In the genomic region with DNA sequence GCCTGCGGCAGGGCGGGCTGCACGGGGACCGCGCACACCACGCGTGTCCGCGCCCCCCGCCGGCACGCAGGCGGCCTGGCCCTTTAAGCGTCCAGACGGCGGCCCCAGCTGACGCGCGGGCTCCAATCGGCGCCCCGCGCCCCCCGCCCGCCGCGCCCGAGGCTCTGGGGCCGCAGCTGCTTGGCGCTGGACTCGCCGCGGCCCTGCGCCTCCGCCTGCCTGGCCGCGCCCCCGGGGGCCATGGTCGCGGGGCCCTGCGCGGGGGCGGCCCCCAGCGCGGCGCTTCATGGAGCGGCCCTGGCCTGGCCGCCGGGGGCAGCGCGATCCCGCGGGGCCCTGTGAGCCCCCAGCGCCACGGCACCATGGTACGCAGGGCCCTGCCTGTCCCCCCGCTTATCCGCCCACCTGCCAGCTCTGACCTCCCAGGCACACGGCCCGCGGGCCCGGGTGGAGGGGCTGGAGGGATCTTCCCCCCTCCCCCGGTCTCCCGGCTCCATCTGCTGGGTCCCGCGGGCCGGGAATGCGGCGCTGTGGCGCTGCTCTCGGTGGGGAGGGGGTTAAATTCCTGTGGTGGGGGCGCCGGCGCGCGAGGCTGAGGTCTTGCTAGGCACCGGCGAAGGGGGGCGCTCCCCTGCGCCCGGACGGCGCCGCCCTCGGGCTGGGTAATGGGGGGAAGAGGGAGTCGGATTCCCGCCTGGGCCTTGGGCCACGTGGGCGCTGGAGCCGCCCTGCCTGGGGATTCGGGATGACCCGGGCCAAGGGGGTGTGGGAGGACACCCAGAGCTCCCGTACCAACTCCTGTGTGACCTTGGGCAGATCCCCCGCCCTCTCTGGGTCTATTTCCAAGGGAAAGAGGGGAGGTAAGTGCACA, we compare ENCODE assay signal across 8 cellular contexts. TPM values are rescaled to one million over a fixed set of nuclear protein-coding genes. Genes with fewer than 3 reads are reported as not detected.
A peak's percentile ranks its signal among the peaks of the same experiment; 100 is the strongest.
DNase-seq lines count a peak whose midpoint lies in the region; ATAC-seq and TF ChIP-seq lines count a peak whose summit lies in the region.

No MANE protein-coding gene starts in this region.

- H3K27me3 Mint-ChIP-seq in HFFc6 (ENCODE audit: insufficient read depth): peaks cover 2% of the 10 kb centered on the region; the same call in 1 of the 2 replicates
- no peaks in the 10 kb centered on the region for H3K27me3 Mint-ChIP-seq in WTC11 (ENCODE audit: low read depth)

- H3K27me3 ChIP-seq in muscle layer of duodenum (ENCODE audit: low read depth, low read length) (no peaks in the 10 kb centered on the region), uterus (no peaks in the 10 kb centered on the region)

- H3K9me3 ChIP-seq in muscle layer of duodenum (ENCODE audit: control insufficient read depth in 1 of 2, low read length in 2 of 2) (no peaks in the 10 kb centered on the region), uterus (no peaks in the 10 kb centered on the region)

- H3K27ac Mint-ChIP-seq in HFFc6 (peak overlapping the region; percentile 61; the same call in 1 of the 2 replicates), WTC11 (no peak overlapping the region)

- H3K4me3 Mint-ChIP-seq in HFFc6: peak overlapping the region; percentile 94
- peak overlapping the region; percentile 45 for H3K4me3 Mint-ChIP-seq in WTC11

- ATAC-seq in WTC11: peak; percentile 56
- ATAC-seq in GM18517 (IDR thresholded peaks at IDR 0.05; ENCODE audit: unreplicated experiment): no peak

- CTCF ChIA-PET in WTC11 (lab: Charles Lee): interaction anchor here (0.9 to 1.8 kb wide), 7 partner anchors 57 to 176 kb away, joined by 3 to 5 read pairs (median 4); no protein-coding TSS in a partner anchor

- H3K27ac ChIP-seq in muscle layer of duodenum (ENCODE audit: low read length): peak overlapping the region; percentile 63
- peak overlapping the region; percentile 98 to 99 for H3K27ac ChIP-seq in uterus

- H3K36me3 Mint-ChIP-seq in HFFc6 (ENCODE audit: low read depth) (peaks cover 6% of the 10 kb centered on the region; the same call in 1 of the 2 replicates), WTC11 (no peaks in the 10 kb centered on the region; the same call in 1 of the 2 replicates)

- peak; percentile 57 for DNase-seq in COLO668 (lab: John Stamatoyannopoulos, UW; ENCODE audit: unreplicated experiment)
- peak; percentile 22 for DNase-seq in HFFc6
- DNase-seq in WTC11 (ENCODE audit: low spot score): peak; percentile 85
- DNase-seq in fibroblast of mammary gland (ENCODE audit: low read depth): peak; percentile 53
- peak; percentile 63 to 69 for DNase-seq in uterus
- DNase-seq in NCI-H128 (lab: John Stamatoyannopoulos, UW; ENCODE audit: unreplicated experiment): no peak

- H3K9me3 Mint-ChIP-seq in HFFc6 (no peaks in the 10 kb centered on the region), WTC11 (no peaks in the 10 kb centered on the region)

- intact Hi-C loops in uterus (cut with DNase I; ENCODE audit: low total_unique reads): loop anchor here (10.0 kb wide), 1 partner anchor 50 kb away; a partner anchor contains a TSS

- H3K36me3 ChIP-seq in muscle layer of duodenum (ENCODE audit: control insufficient read depth in 1 of 2, insufficient read depth in 2 of 2, low read length in 2 of 2) (peaks cover 0 to 12% of the 10 kb centered on the region in 2 donors), uterus (no peaks in the 10 kb centered on the region)

- H3K4me1 ChIP-seq in muscle layer of duodenum (ENCODE audit: control insufficient read depth in 1 of 2, insufficient read depth in 2 of 2, low read length in 2 of 2) (peaks cover 26 to 50% of the 10 kb centered on the region in 2 donors), uterus (peaks cover 3 to 21% of the 10 kb centered on the region in 2 donors)

- peaks cover 56% of the 10 kb centered on the region for H3K4me1 Mint-ChIP-seq in HFFc6 (ENCODE audit: low read depth)
- peaks cover 43% of the 10 kb centered on the region for H3K4me1 Mint-ChIP-seq in WTC11

- POLR2A ChIA-PET in WTC11 (lab: Charles Lee): no interaction called here

- TF ChIP-seq CTCF in HFFc6 (IDR thresholded peaks at IDR 0.05): peak; percentile 64
- TF ChIP-seq CTCF in WTC11 (IDR thresholded peaks at IDR 0.05): no peak
- no peak for TF ChIP-seq CTCF in fibroblast of mammary gland (conservative IDR thresholded peaks at IDR 0.05; ENCODE audit: control insufficient read depth, insufficient read depth, low read depth, low read length)
- peak in 1 of 4 experiments; percentile 20 for TF ChIP-seq CTCF in uterus (IDR thresholded peaks at IDR 0.05)

- H3K4me3 ChIP-seq in fibroblast of mammary gland (ENCODE audit: control insufficient read depth, low read depth, low read length) (peak overlapping the region; percentile 76), muscle layer of duodenum (ENCODE audit: low read depth in 1 of 2, low read length in 2 of 2) (peak overlapping the region; percentile 50 to 76), uterus (peak overlapping the region; percentile 87 to 88)

- TF ChIP-seq POLR2A in uterus (IDR thresholded peaks at IDR 0.05): peak; percentile 33 to 36

TF ChIP-seq in WTC11, 78 proteins besides CTCF, POLR2A, EP300 and RAD21 (continues in another document):
- TF ChIP-seq, protein P1, sequence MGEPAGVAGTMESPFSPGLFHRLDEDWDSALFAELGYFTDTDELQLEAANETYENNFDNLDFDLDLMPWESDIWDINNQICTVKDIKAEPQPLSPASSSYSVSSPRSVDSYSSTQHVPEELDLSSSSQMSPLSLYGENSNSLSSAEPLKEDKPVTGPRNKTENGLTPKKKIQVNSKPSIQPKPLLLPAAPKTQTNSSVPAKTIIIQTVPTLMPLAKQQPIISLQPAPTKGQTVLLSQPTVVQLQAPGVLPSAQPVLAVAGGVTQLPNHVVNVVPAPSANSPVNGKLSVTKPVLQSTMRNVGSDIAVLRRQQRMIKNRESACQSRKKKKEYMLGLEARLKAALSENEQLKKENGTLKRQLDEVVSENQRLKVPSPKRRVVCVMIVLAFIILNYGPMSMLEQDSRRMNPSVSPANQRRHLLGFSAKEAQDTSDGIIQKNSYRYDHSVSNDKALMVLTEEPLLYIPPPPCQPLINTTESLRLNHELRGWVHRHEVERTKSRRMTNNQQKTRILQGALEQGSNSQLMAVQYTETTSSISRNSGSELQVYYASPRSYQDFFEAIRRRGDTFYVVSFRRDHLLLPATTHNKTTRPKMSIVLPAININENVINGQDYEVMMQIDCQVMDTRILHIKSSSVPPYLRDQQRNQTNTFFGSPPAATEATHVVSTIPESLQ (CRISPR knock-in tag; IDR thresholded peaks at IDR 0.05): no peak
- 0 out of 2 replicates have a peak, but pooled peaks have one; percentile 38 for TF ChIP-seq ZNF232 (CRISPR knock-in tag; IDR thresholded peaks at IDR 0.05)
- peak; percentile 53; the same call in 1 of the 2 replicates for TF ChIP-seq FOXP1 (CRISPR knock-in tag; IDR thresholded peaks at IDR 0.05; ENCODE audit: borderline replicate concordance)
- peak; percentile 60; the same call in 1 of the 2 replicates for TF ChIP-seq PRRX2 (CRISPR knock-in tag; IDR thresholded peaks at IDR 0.05)
- TF ChIP-seq, protein P2, sequence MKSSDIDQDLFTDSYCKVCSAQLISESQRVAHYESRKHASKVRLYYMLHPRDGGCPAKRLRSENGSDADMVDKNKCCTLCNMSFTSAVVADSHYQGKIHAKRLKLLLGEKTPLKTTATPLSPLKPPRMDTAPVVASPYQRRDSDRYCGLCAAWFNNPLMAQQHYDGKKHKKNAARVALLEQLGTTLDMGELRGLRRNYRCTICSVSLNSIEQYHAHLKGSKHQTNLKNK (CRISPR knock-in tag; IDR thresholded peaks at IDR 0.05): no peak
- TF ChIP-seq GABPB1 (CRISPR knock-in tag; IDR thresholded peaks at IDR 0.05): no peak
- TF ChIP-seq ETV6 (CRISPR knock-in tag; IDR thresholded peaks at IDR 0.05): peak; percentile 57; the same call in 1 of the 2 replicates
- TF ChIP-seq, protein P3, sequence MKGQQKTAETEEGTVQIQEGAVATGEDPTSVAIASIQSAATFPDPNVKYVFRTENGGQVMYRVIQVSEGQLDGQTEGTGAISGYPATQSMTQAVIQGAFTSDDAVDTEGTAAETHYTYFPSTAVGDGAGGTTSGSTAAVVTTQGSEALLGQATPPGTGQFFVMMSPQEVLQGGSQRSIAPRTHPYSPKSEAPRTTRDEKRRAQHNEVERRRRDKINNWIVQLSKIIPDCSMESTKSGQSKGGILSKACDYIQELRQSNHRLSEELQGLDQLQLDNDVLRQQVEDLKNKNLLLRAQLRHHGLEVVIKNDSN (CRISPR knock-in tag; IDR thresholded peaks at IDR 0.05): peak; percentile 87
- TF ChIP-seq TEAD4 (CRISPR knock-in tag; IDR thresholded peaks at IDR 0.05): peak; percentile 90
- no peak for TF ChIP-seq ZNF423 (CRISPR knock-in tag; IDR thresholded peaks at IDR 0.05)
- no peak; the same call in 1 of the 2 replicates for TF ChIP-seq KAT7 (CRISPR knock-in tag; IDR thresholded peaks at IDR 0.05; ENCODE audit: borderline replicate concordance)
- TF ChIP-seq, protein P4, sequence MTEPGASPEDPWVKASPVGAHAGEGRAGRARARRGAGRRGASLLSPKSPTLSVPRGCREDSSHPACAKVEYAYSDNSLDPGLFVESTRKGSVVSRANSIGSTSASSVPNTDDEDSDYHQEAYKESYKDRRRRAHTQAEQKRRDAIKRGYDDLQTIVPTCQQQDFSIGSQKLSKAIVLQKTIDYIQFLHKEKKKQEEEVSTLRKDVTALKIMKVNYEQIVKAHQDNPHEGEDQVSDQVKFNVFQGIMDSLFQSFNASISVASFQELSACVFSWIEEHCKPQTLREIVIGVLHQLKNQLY (CRISPR knock-in tag; IDR thresholded peaks at IDR 0.05): no peak
- peak; percentile 58; the same call in 1 of the 2 replicates for TF ChIP-seq GTF2I (CRISPR knock-in tag; conservative IDR thresholded peaks at IDR 0.05)
- TF ChIP-seq TEAD1 (CRISPR knock-in tag; IDR thresholded peaks at IDR 0.05): peak; percentile 97
- 0 out of 2 replicates have a peak, but pooled peaks have one; percentile 25 for TF ChIP-seq TCF7 (CRISPR knock-in tag; IDR thresholded peaks at IDR 0.05; ENCODE audit: low read depth)
- TF ChIP-seq SOX15 (CRISPR knock-in tag; IDR thresholded peaks at IDR 0.05): no peak

RNA-seq across cellular contexts. Expression of a gene that starts 1.1 kb away (rescaled TPM):
- total RNA-seq in HFFc6 (2021; fragmentation: NEBNext Ultra II Directional; extraction: Animal tissue kit (Norgen Biotek cat#: 25700)): 10 to 100 TPM; 26.3 to 35.7 (median 29.3) TPM
- total RNA-seq in WTC11 (2021) (5.2 to 5.9 TPM (median 5.6 TPM) in 3 replicates), uterus (10 to 100 TPM; 29.1 to 44.7 (median 32.1) TPM)

RNA-seq across cellular contexts. Expression of a gene that starts 30.8 kb away (rescaled TPM):
- total RNA-seq in HFFc6 (2021; fragmentation: NEBNext Ultra II Directional; extraction: Animal tissue kit (Norgen Biotek cat#: 25700)): not detected
- not detected in 3 replicates for total RNA-seq in WTC11 (2021)
- not detected for total RNA-seq in uterus

RNA-seq across cellular contexts. Expression of a gene that starts 48.0 kb away (rescaled TPM):
- not detected for total RNA-seq in HFFc6 (2021; fragmentation: NEBNext Ultra II Directional; extraction: Animal tissue kit (Norgen Biotek cat#: 25700))
- 0.21 to 0.92 TPM (median 0.60 TPM) in 3 replicates for total RNA-seq in WTC11 (2021)
- 1 to 10 TPM in 1 of 4 donors, under 1 TPM in 1, not detected in 2; 0.62 to 1.3 TPM for total RNA-seq in uterus

RNA-seq across cellular contexts. Expression of a gene that starts 54.1 kb away (rescaled TPM):
- 10 to 100 TPM; 27.8 to 32.7 (median 30.9) TPM for total RNA-seq in HFFc6 (2021; fragmentation: NEBNext Ultra II Directional; extraction: Animal tissue kit (Norgen Biotek cat#: 25700))
- total RNA-seq in WTC11 (2021) (76.4 to 89.3 TPM (median 82.3 TPM) in 3 replicates), uterus (100 to 1,000 TPM; 119 to 361 (median 164) TPM)
